18 cellular contexts compared by ENCODE assay signal in the genomic region with DNA sequence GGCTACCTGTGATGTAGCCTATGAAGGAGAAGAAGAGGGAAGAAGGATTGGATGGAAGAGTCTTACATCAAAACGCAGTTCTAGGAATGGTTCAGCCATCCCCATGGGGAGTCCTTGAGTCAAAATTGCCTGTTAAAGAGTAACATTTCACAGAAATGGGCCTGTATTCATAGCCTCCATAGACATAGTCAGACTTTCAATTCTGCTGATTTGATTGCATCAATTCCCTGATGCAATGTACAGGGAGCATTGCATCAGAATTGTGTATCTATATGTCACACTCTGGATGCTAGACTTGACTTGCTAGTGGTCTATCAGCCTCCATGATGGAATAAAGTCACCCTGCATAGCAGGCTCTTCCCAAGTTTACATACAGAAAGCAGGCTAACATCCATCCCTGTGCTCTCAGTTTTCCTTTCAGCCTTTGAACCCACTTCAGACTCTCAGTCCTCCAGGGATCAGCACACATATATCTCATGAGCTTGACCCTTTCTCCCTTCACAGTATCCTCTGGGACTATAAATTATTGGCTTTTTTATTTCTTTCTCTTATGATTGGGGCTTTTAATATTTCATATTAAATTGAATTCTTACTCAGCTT.
DNase-seq lines count a peak whose midpoint lies in the region; ATAC-seq, FAIRE-seq and TF ChIP-seq lines count a peak whose summit lies in the region.
"Had no signal": no experiment of that assay in that cellular context is flagged by ENCODE, and none has a peak within 500 bp of the region (broad histone marks: within the 10 kb centered on the region; RNA-seq: fewer than 3 reads in every experiment).

No MANE protein-coding gene starts in this region.

- H3K27me3 ChIP-seq in bronchial epithelial cell (ENCODE audit: control insufficient read depth, insufficient read depth, low read length) (no peaks in the 10 kb centered on the region), prostate gland (replicated peaks; ENCODE audit: insufficient read depth) (no peaks in the 10 kb centered on the region)
- H3K27me3 ChIP-seq: BLaER1, esophagus squamous epithelium, heart right ventricle had no signal

- H3K9me3 ChIP-seq in OCI-LY7 (ENCODE audit: low read length), result no peaks in the 10 kb centered on the region; the same call in 1 of the 2 replicates
- H3K9me3 ChIP-seq in prostate gland, result no peaks in the 10 kb centered on the region
- H3K9me3 ChIP-seq: BLaER1, esophagus squamous epithelium, heart right ventricle had no signal

- peaks cover 8% of the 10 kb centered on the region for H3K4me1 ChIP-seq in OCI-LY7 (ENCODE audit: insufficient read depth, low read length, poor library complexity, severe bottlenecking)
- H3K4me1 ChIP-seq in prostate gland (replicated peaks), result no peaks in the 10 kb centered on the region
- H3K4me1 ChIP-seq: BLaER1, esophagus squamous epithelium, heart right ventricle, parathyroid adenoma had no signal

- H3K4me1 Mint-ChIP-seq in natural killer cell treated with Interleukin-12 subunit alpha and Interleukin-12 subunit beta and Interleukin-15 and Interleukin-18, amount 100 ng/mL, for 72 hours (ENCODE audit: low read depth in 2 of 2), result no peaks in the 10 kb centered on the region
- H3K4me1 Mint-ChIP-seq in natural killer cell, result no peaks in the 10 kb centered on the region

- no peak overlapping the region for H3K4me3 Mint-ChIP-seq in natural killer cell treated with Interleukin-12 subunit alpha and Interleukin-12 subunit beta and Interleukin-15 and Interleukin-18, amount 100 ng/mL, for 72 hours
- H3K4me3 Mint-ChIP-seq in natural killer cell, result no peak overlapping the region

- WGBS in prostate gland, result 92% methylated on average over 1 of the region's 1 CpG

- peak; percentile 27 to 70 for ATAC-seq in natural killer cell treated with Interleukin-12 subunit alpha and Interleukin-12 subunit beta and Interleukin-15 and Interleukin-18, amount 100 ng/mL, for 72 hours
- ATAC-seq in natural killer cell (no peak), GM19324 (IDR thresholded peaks at IDR 0.05; ENCODE audit: low FRiP score, unreplicated experiment) (no peak)
- ATAC-seq: heart right ventricle, SK-N-SH treated with all-trans-retinoic acid at 6 μM for 48 hours had no signal

- H2AFZ ChIP-seq in OCI-LY7 (ENCODE audit: low read length), result peak overlapping the region; percentile 21; the same call in 1 of the 2 replicates
- H2AFZ ChIP-seq: parathyroid adenoma had no signal

- BruUV-seq in OCI-LY7 (replicated peaks; lab: Mats Ljungman, UMichigan), result no TSS peak

- POLR2A ChIA-PET in OCI-LY7 (lab: Charles Lee), result no interaction called here

- no peaks in the 10 kb centered on the region for H3K9me3 Mint-ChIP-seq in natural killer cell treated with Interleukin-12 subunit alpha and Interleukin-12 subunit beta and Interleukin-15 and Interleukin-18, amount 100 ng/mL, for 72 hours
- H3K9me3 Mint-ChIP-seq in natural killer cell, result no peaks in the 10 kb centered on the region

- no peaks in the 10 kb centered on the region for H3K79me2 ChIP-seq in OCI-LY7 (ENCODE audit: insufficient read depth, low read depth, low read length)
- H3K79me2 ChIP-seq: parathyroid adenoma had no signal

- FAIRE-seq in bronchial epithelial cell (lab: Jason Lieb, UNC) (no peak), RCC 7860 (lab: Jason Lieb, UNC) (no peak)
- FAIRE-seq: GM12892, HTR-8/SVneo had no signal

- H3K4me2 ChIP-seq in OCI-LY7 (ENCODE audit: low read length), result no peak overlapping the region
- H3K4me2 ChIP-seq: BLaER1 had no signal

- H3K36me3 Mint-ChIP-seq in natural killer cell treated with Interleukin-12 subunit alpha and Interleukin-12 subunit beta and Interleukin-15 and Interleukin-18, amount 100 ng/mL, for 72 hours, result no peaks in the 10 kb centered on the region
- no peaks in the 10 kb centered on the region for H3K36me3 Mint-ChIP-seq in natural killer cell

- TF ChIP-seq POLR2A in prostate gland (IDR thresholded peaks at IDR 0.05), result no peak

- peak overlapping the region; percentile 12 to 24 for H3K27ac Mint-ChIP-seq in natural killer cell treated with Interleukin-12 subunit alpha and Interleukin-12 subunit beta and Interleukin-15 and Interleukin-18, amount 100 ng/mL, for 72 hours
- H3K27ac Mint-ChIP-seq in natural killer cell, result no peak overlapping the region

- no peaks in the 10 kb centered on the region for H3K9me2 ChIP-seq in OCI-LY7 (ENCODE audit: insufficient read depth, low read length)

- H4K20me1 ChIP-seq in OCI-LY7 (ENCODE audit: insufficient read depth, low read length), result no peaks in the 10 kb centered on the region
- H4K20me1 ChIP-seq: BLaER1 had no signal

- H3K27ac ChIP-seq in OCI-LY7 (ENCODE audit: low read depth, low read length, poor library complexity, severe bottlenecking) (no peak overlapping the region), prostate gland (no peak overlapping the region)
- H3K27ac ChIP-seq: BLaER1, esophagus squamous epithelium, heart right ventricle, parathyroid adenoma had no signal

- intact Hi-C loops in natural killer cell (cut with micrococcal nuclease), result no loop called here
- intact Hi-C loops in OCI-LY7 (cut with micrococcal nuclease; ENCODE audit: unreplicated experiment), result loop anchor here (5.0 to 10.0 kb wide), 3 partner anchors 543 to 1116 kb away; no protein-coding TSS in a partner anchor
- intact Hi-C loops in prostate gland (cut with DNase I), result loop anchor here (10.0 kb wide), 1 partner anchor 1113 kb away; the partner anchor contains the start of gene B3GALT2

- TF ChIP-seq CTCF in natural killer cell (IDR thresholded peaks at IDR 0.05) (no peak), OCI-LY7 (conservative IDR thresholded peaks at IDR 0.05; ENCODE audit: low read length) (no peak), bronchial epithelial cell (IDR thresholded peaks at IDR 0.05; ENCODE audit: insufficient read depth, low read length, severe bottlenecking) (no peak), prostate gland (IDR thresholded peaks at IDR 0.05) (no peak)

- CTCF ChIA-PET in OCI-LY7 (lab: Charles Lee; ENCODE audit: unreplicated experiment), result no interaction called here

- H3K27me3 Mint-ChIP-seq in natural killer cell treated with Interleukin-12 subunit alpha and Interleukin-12 subunit beta and Interleukin-15 and Interleukin-18, amount 100 ng/mL, for 72 hours, result no peaks in the 10 kb centered on the region
- no peaks in the 10 kb centered on the region for H3K27me3 Mint-ChIP-seq in natural killer cell (ENCODE audit: low read depth in 2 of 2)

- no peak overlapping the region for H3K4me3 ChIP-seq in OCI-LY7 (ENCODE audit: low read depth, low read length, poor library complexity, severe bottlenecking)
- no peak overlapping the region for H3K4me3 ChIP-seq in bronchial epithelial cell (ENCODE audit: low read depth, low read length)
- H3K4me3 ChIP-seq in prostate gland, result no peak overlapping the region
- H3K4me3 ChIP-seq: BLaER1, esophagus squamous epithelium, heart right ventricle had no signal

- DNase-seq in natural killer cell treated with Interleukin-12 subunit alpha and Interleukin-12 subunit beta and Interleukin-15 and Interleukin-18, amount 100 ng/mL, for 72 hours (ENCODE audit: low spot score), result no peak
- no peak for DNase-seq in natural killer cell
- no peak for DNase-seq in OCI-LY7 (ENCODE audit: low spot score)
- DNase-seq in bronchial epithelial cell (ENCODE audit: low read depth), result peak; percentile 3
- no peak for DNase-seq in RCC 7860 (ENCODE audit: low spot score)
- no peak for DNase-seq in prostate gland (ENCODE audit: low spot score)
- DNase-seq: activated naive CD4-positive, alpha-beta T cell treated with Interleukin-2 at 50 U/mL for 16 hours; esophagus squamous epithelium; heart right ventricle; NCI-H1930; NCI-H524; stimulated activated CD4-positive, alpha-beta T cell treated with anti-CD3 and anti-CD28 coated beads, Interleukin-4, amount 100 ng/mL, for 1 hour had no signal

- H3K36me3 ChIP-seq in OCI-LY7 (ENCODE audit: insufficient read depth, low read length) (no peaks in the 10 kb centered on the region), bronchial epithelial cell (ENCODE audit: control insufficient read depth, insufficient read depth, low read length) (no peaks in the 10 kb centered on the region), prostate gland (no peaks in the 10 kb centered on the region)
- H3K36me3 ChIP-seq: BLaER1, esophagus squamous epithelium, heart right ventricle had no signal

Comparison
In these comparisons a context has a peak if more than half of its experiments do, and no peak if none do; other contexts are left out.
1. ATAC-seq: peak in natural killer cell treated with Interleukin-12 subunit alpha and Interleukin-12 subunit beta and Interleukin-15 and Interleukin-18, amount 100 ng/mL, for 72 hours (2 of 2); none in natural killer cell (0 of 3) and GM19324 (single experiment).
2. H3K27ac Mint-ChIP-seq: peak in natural killer cell treated with Interleukin-12 subunit alpha and Interleukin-12 subunit beta and Interleukin-15 and Interleukin-18, amount 100 ng/mL, for 72 hours (2 of 2); none in natural killer cell (0 of 2).